In genomic region chr1:51488372-51489050, GRCh38 we compare ENCODE assay signal across 17 cellular contexts. TPM values are rescaled to one million over a fixed set of nuclear protein-coding genes. Genes with fewer than 3 reads are reported as not detected.
DNase-seq lines count a peak whose midpoint lies in the region; ATAC-seq, FAIRE-seq and TF ChIP-seq lines count a peak whose summit lies in the region.
"Had no signal": no experiment of that assay in that cellular context is flagged by ENCODE, and none has a peak within 500 bp of the region (broad histone marks: within the 10 kb centered on the region; RNA-seq: fewer than 3 reads in every experiment).

No MANE protein-coding gene starts in this region.

- in situ Hi-C loops in gastrocnemius medialis (cut with MboI; ENCODE audit: low sequenced_read_pairs in 4 of 4) = no loop called here

- TF ChIP-seq POLR2A in gastrocnemius medialis (IDR thresholded peaks at IDR 0.05) = no peak

- H3K27me3 ChIP-seq in astrocyte (ENCODE audit: insufficient read depth, low read length) (no peaks in the 10 kb centered on the region), gastrocnemius medialis (no peaks in the 10 kb centered on the region)
- H3K27me3 ChIP-seq: esophagus muscularis mucosa had no signal

- H3K9me3 ChIP-seq in HEK293 (ENCODE audit: control insufficient read depth, insufficient read depth, low read depth, low read length) (no peaks in the 10 kb centered on the region), astrocyte (ENCODE audit: insufficient read depth, low read depth, low read length) (no peaks in the 10 kb centered on the region), gastrocnemius medialis (no peaks in the 10 kb centered on the region)
- H3K9me3 ChIP-seq: esophagus muscularis mucosa had no signal

- no peak overlapping the region for H3K9ac ChIP-seq in astrocyte (ENCODE audit: low read length)

- H3K4me1 ChIP-seq in HEK293 (ENCODE audit: control insufficient read depth, insufficient read depth, low read length) (peaks cover 10% of the 10 kb centered on the region), astrocyte (ENCODE audit: insufficient read depth, low read length) (no peaks in the 10 kb centered on the region), gastrocnemius medialis (peaks cover 38 to 50% of the 10 kb centered on the region in 2 donors)

- H3K36me3 ChIP-seq in HEK293 (ENCODE audit: control insufficient read depth in 2 of 2, insufficient read depth in 1 of 2, low read length in 2 of 2) (no peaks in the 10 kb centered on the region; a peak in 1 of 3 replicates), astrocyte (ENCODE audit: insufficient read depth, low read length) (no peaks in the 10 kb centered on the region), gastrocnemius medialis (no peaks in the 10 kb centered on the region)
- H3K36me3 ChIP-seq: esophagus muscularis mucosa had no signal

- H3K4me3 ChIP-seq in HEK293 (ENCODE audit: low read depth, low read length) (no peak overlapping the region), astrocyte (ENCODE audit: insufficient read depth, low read depth, low read length) (no peak overlapping the region), gastrocnemius medialis (no peak overlapping the region)
- H3K4me3 ChIP-seq: esophagus muscularis mucosa had no signal

- no peak for FAIRE-seq in astrocyte (lab: Jason Lieb, UNC)

- no peak overlapping the region for H3K4me3 Mint-ChIP-seq in astrocyte (ENCODE audit: unreplicated experiment)
- H3K4me3 Mint-ChIP-seq: stimulated activated naive CD8-positive, alpha-beta T cell treated with anti-CD3 and anti-CD28 coated beads, Interleukin-15, Interleukin-2, amounts not matched to agents 100 ng/mL and 50 ng/mL, for 24 hours had no signal

- CTCF ChIA-PET in HEK293 (lab: Yijun Ruan, JAX) = interaction anchor here (0.6 to 1.2 kb wide), 3 partner anchors 9 to 248 kb away, joined by 3 to 4 read pairs (median 4); no protein-coding TSS in a partner anchor

- H3K27ac Mint-ChIP-seq in astrocyte (ENCODE audit: unreplicated experiment) = no peak overlapping the region
- H3K27ac Mint-ChIP-seq: stimulated activated naive CD8-positive, alpha-beta T cell treated with anti-CD3 and anti-CD28 coated beads, Interleukin-15, Interleukin-2, amounts not matched to agents 100 ng/mL and 50 ng/mL, for 24 hours had no signal

- no peaks in the 10 kb centered on the region for H3K27me3 Mint-ChIP-seq in astrocyte (ENCODE audit: low read depth, unreplicated experiment)
- H3K27me3 Mint-ChIP-seq: stimulated activated naive CD8-positive, alpha-beta T cell treated with anti-CD3 and anti-CD28 coated beads, Interleukin-15, Interleukin-2, amounts not matched to agents 100 ng/mL and 50 ng/mL, for 24 hours had no signal

- no peaks in the 10 kb centered on the region for H3K36me3 Mint-ChIP-seq in astrocyte (ENCODE audit: low read depth, unreplicated experiment)

- peaks cover 30% of the 10 kb centered on the region for H4K20me1 ChIP-seq in astrocyte (ENCODE audit: insufficient read depth, low read length)

- ATAC-seq in left ventricle myocardium superior (peak; percentile 50), gastrocnemius medialis (peak; percentile 14 to 48), GM19395 (IDR thresholded peaks at IDR 0.05; ENCODE audit: unreplicated experiment) (no peak), HG03097 (IDR thresholded peaks at IDR 0.05; ENCODE audit: low FRiP score, unreplicated experiment) (no peak)

- H3K79me2 ChIP-seq in astrocyte (ENCODE audit: insufficient read depth, low read length) = peaks cover 50% of the 10 kb centered on the region

- H2AFZ ChIP-seq in astrocyte (ENCODE audit: low read depth, low read length) = no peak overlapping the region

- no peaks in the 10 kb centered on the region for H3K9me3 Mint-ChIP-seq in astrocyte (ENCODE audit: unreplicated experiment)
- H3K9me3 Mint-ChIP-seq: stimulated activated naive CD8-positive, alpha-beta T cell treated with anti-CD3 and anti-CD28 coated beads, Interleukin-15, Interleukin-2, amounts not matched to agents 100 ng/mL and 50 ng/mL, for 24 hours had no signal

- peak overlapping the region; percentile 26 for H3K4me2 ChIP-seq in astrocyte (ENCODE audit: low read length)

- H3K27ac ChIP-seq in HEK293 (ENCODE audit: extremely low read depth, low read depth, low read length) (no peak overlapping the region), astrocyte (ENCODE audit: low read depth, low read length) (no peak overlapping the region), gastrocnemius medialis (peak overlapping the region; percentile 34 to 81 (median 60))
- H3K27ac ChIP-seq: esophagus muscularis mucosa, HL-60 had no signal

- peaks cover 9% of the 10 kb centered on the region for H3K4me1 Mint-ChIP-seq in astrocyte (ENCODE audit: low read depth, unreplicated experiment)

- POLR2A ChIA-PET in HEK293 (lab: Yijun Ruan, JAX) = interaction anchor here (0.6 to 1.2 kb wide), 4 partner anchors 15 to 43 kb away, joined by 3 to 6 read pairs (median 4); no protein-coding TSS in a partner anchor

- DNase-seq in astrocyte (ENCODE audit: low read depth) (no peak), left ventricle myocardium superior (no peak), gastrocnemius medialis (no peak), COR-L47 (lab: John Stamatoyannopoulos, UW) (no peak), CD1c-positive myeloid dendritic cell (ENCODE audit: extremely low spot score) (no peak)
- DNase-seq: activated CD4-positive, CD25-positive, alpha-beta regulatory T cell; activated T-cell treated with anti-CD3 and anti-CD28 coated beads, Interleukin-2, amount 50 U/mL, for 48 hours; NCI-H1105 treated with DMSO at 0.1 percent for 48 hours; NCI-H526 treated with DMSO at 0.1 percent for 48 hours; occipital lobe; SHP77 treated with DMSO at 0.1 percent for 48 hours had no signal

- intact Hi-C loops in left ventricle myocardium superior (cut with micrococcal nuclease) = no loop called here
- intact Hi-C loops in gastrocnemius medialis (cut with DNase I; ENCODE audit: low total_unique reads) = no loop called here

- TF ChIP-seq CTCF in HEK293 (tag by site-specific recombination; IDR thresholded peaks at IDR 0.05) (no peak), astrocyte (IDR thresholded peaks at IDR 0.05; ENCODE audit: insufficient read depth, low read depth, low read length) (no peak), gastrocnemius medialis (IDR thresholded peaks at IDR 0.05 in 4 of 5, conservative IDR thresholded peaks at IDR 0.05 in 1 of 5) (no peak)

TF ChIP-seq in HEK293, 187 proteins besides CTCF, POLR2A, EP300 and RAD21:
- TF ChIP-seq ZNF433 (tag by site-specific recombination; IDR thresholded peaks at IDR 0.05; ENCODE audit: low read depth) = no peak
- TF ChIP-seq, protein P1, sequence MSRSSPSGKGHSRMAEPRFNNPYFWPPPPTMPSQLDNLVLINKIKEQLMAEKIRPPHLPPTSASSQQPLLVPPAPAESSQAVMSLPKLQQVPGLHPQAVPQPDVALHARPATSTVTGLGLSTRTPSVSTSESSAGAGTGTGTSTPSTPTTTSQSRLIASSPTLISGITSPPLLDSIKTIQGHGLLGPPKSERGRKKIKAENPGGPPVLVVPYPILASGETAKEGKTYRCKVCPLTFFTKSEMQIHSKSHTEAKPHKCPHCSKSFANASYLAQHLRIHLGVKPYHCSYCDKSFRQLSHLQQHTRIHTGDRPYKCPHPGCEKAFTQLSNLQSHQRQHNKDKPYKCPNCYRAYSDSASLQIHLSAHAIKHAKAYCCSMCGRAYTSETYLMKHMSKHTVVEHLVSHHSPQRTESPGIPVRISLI (tag by site-specific recombination; IDR thresholded peaks at IDR 0.05) = peak; percentile 95
- TF ChIP-seq ZNF391 (tag by site-specific recombination; IDR thresholded peaks at IDR 0.05; ENCODE audit: borderline replicate concordance, low read depth) = no peak
TF ChIP-seq in HEK293: peak in this region for 1.

RNA-seq across cellular contexts. Expression of gene EPS15, which starts 30.6 kb away (rescaled TPM):
- total RNA-seq in astrocyte (66.6 and 70.6 TPM in 2 replicates), left ventricle myocardium superior (71.6 TPM), gastrocnemius medialis (100 to 1,000 TPM in 1 of 4 donors, 10 to 100 TPM in 3; 44.8 to 121 (median 71.0) TPM)

Comparison
In these comparisons a context has a peak if more than half of its experiments do, and no peak if none do; other contexts are left out.
1. H3K27ac ChIP-seq: peak in gastrocnemius medialis (4 of 4); none in HEK293 (single experiment) and astrocyte (single experiment).
2. ATAC-seq: peak in left ventricle myocardium superior (single experiment) and gastrocnemius medialis (2 of 2); none in GM19395 (single experiment) and HG03097 (single experiment).